Comparison of ENCODE assay signal across 12 cellular contexts in the genomic region with DNA sequence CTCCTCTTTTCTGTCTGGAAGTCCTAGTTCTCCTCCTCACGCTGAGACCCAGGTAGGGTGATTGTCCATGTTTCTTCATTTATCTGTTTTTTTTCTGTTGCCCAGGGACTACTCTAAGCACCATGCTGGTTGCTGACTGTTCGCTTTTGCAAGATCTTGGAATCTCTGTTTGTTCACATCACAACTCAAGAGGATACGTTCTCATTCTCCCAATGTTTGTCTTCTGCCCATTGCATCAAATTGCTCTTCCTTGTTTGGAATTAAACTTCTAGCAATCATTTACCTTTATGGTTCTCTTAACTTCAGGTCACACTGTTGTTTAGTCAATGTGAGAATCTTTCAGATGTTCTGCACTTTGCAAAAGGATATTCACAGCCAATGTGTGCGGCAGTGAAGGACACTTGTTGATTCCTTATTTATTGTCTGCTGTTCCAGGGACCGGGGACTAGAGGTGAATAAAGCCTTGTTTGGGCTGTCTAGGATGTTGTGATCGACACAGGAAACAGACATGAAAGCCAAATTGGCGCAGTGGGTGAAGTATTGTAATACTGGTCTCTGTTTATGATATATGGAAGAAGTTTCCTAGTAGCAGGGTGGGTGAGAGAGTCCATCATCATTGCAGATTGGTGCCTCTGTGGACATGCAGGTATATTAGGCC. TPM values are rescaled to one million over a fixed set of nuclear protein-coding genes. Genes with fewer than 3 reads are reported as not detected.
DNase-seq lines count a peak whose midpoint lies in the region; ATAC-seq and TF ChIP-seq lines count a peak whose summit lies in the region.
"Had no signal": no experiment of that assay in that cellular context is flagged by ENCODE, and none has a peak within 500 bp of the region (broad histone marks: within the 10 kb centered on the region; RNA-seq: fewer than 3 reads in every experiment).

No MANE protein-coding gene starts in this region.

- H3K4me1 ChIP-seq in OCI-LY7 (ENCODE audit: insufficient read depth, low read length, poor library complexity, severe bottlenecking) = peaks cover 72% of the 10 kb centered on the region
- H3K4me1 ChIP-seq in lung (ENCODE audit: control insufficient read depth in 2 of 2, insufficient read depth in 2 of 2, low read length in 2 of 2) = peaks cover 9 to 24% of the 10 kb centered on the region in 2 donors
- H3K4me1 ChIP-seq in testis = peaks cover 19% of the 10 kb centered on the region

- no peak overlapping the region for H3K4me3 Mint-ChIP-seq in activated CD8-positive, alpha-beta T cell treated with anti-CD3 and anti-CD28 coated beads, Interleukin-2, amount 10 ng/mL, durations not matched to agents 7 days and 5 days
- no peak overlapping the region for H3K4me3 Mint-ChIP-seq in activated CD8-positive, alpha-beta T cell treated with anti-CD3 and anti-CD28 coated beads for 36 hours

- H3K4me2 ChIP-seq in OCI-LY7 (ENCODE audit: low read length) = peak overlapping the region; percentile 40

- H3K27ac Mint-ChIP-seq in activated CD8-positive, alpha-beta T cell treated with anti-CD3 and anti-CD28 coated beads, Interleukin-2, amount 10 ng/mL, durations not matched to agents 7 days and 5 days = peak overlapping the region; percentile 69
- H3K27ac Mint-ChIP-seq in activated CD8-positive, alpha-beta T cell treated with anti-CD3 and anti-CD28 coated beads for 36 hours = no peak overlapping the region

- no peak overlapping the region for H2AFZ ChIP-seq in OCI-LY7 (ENCODE audit: low read length)

- ATAC-seq in activated CD8-positive, alpha-beta T cell treated with anti-CD3 and anti-CD28 coated beads, Interleukin-2, amount 10 ng/mL, durations not matched to agents 7 days and 5 days = peak; percentile 47
- no peak for ATAC-seq in activated CD8-positive, alpha-beta T cell treated with anti-CD3 and anti-CD28 coated beads for 36 hours
- ATAC-seq in lung (ENCODE audit: insufficient read depth, low FRiP score) (no peak), HG03469 (IDR thresholded peaks at IDR 0.05; ENCODE audit: unreplicated experiment) (no peak), HG03135 (IDR thresholded peaks at IDR 0.05; ENCODE audit: unreplicated experiment) (no peak)

- no peaks in the 10 kb centered on the region for H3K9me3 ChIP-seq in OCI-LY7 (ENCODE audit: low read length)
- no peaks in the 10 kb centered on the region for H3K9me3 ChIP-seq in lung (ENCODE audit: control insufficient read depth in 2 of 2, insufficient read depth in 1 of 2, low read length in 1 of 2)
- no peaks in the 10 kb centered on the region for H3K9me3 ChIP-seq in testis

- no peaks in the 10 kb centered on the region for H3K27me3 Mint-ChIP-seq in activated CD8-positive, alpha-beta T cell treated with anti-CD3 and anti-CD28 coated beads, Interleukin-2, amount 10 ng/mL, durations not matched to agents 7 days and 5 days (ENCODE audit: low read depth)
- H3K27me3 Mint-ChIP-seq in activated CD8-positive, alpha-beta T cell treated with anti-CD3 and anti-CD28 coated beads for 36 hours = no peaks in the 10 kb centered on the region

- BruUV-seq in OCI-LY7 (replicated peaks; lab: Mats Ljungman, UMichigan) = no TSS peak

- peaks cover 49% of the 10 kb centered on the region for H3K36me3 Mint-ChIP-seq in activated CD8-positive, alpha-beta T cell treated with anti-CD3 and anti-CD28 coated beads, Interleukin-2, amount 10 ng/mL, durations not matched to agents 7 days and 5 days (ENCODE audit: low read depth)
- H3K36me3 Mint-ChIP-seq in activated CD8-positive, alpha-beta T cell treated with anti-CD3 and anti-CD28 coated beads for 36 hours (ENCODE audit: low read depth) = peaks cover 2% of the 10 kb centered on the region

- H3K27ac ChIP-seq in OCI-LY7 (ENCODE audit: low read depth, low read length, poor library complexity, severe bottlenecking) (no peak overlapping the region), lung (ENCODE audit: low read depth in 1 of 2, low read length in 1 of 2) (peak overlapping the region; percentile 71 to 81), testis (peak overlapping the region; percentile 53 to 86)
- H3K27ac ChIP-seq: brain microvascular endothelial cell had no signal

- H3K4me3 ChIP-seq in OCI-LY7 (ENCODE audit: low read depth, low read length, poor library complexity, severe bottlenecking) = no peak overlapping the region
- no peak overlapping the region for H3K4me3 ChIP-seq in lung
- H3K4me3 ChIP-seq in testis = no peak overlapping the region

- intact Hi-C loops in activated CD8-positive, alpha-beta T cell treated with anti-CD3 and anti-CD28 coated beads for 36 hours (cut with micrococcal nuclease) = no loop called here
- intact Hi-C loops in OCI-LY7 (cut with micrococcal nuclease; ENCODE audit: unreplicated experiment) = no loop called here
- intact Hi-C loops in testis (cut with DNase I; ENCODE audit: low total_unique reads) = no loop called here

- no peaks in the 10 kb centered on the region for H3K36me3 ChIP-seq in OCI-LY7 (ENCODE audit: insufficient read depth, low read length)
- H3K36me3 ChIP-seq in lung (ENCODE audit: control insufficient read depth in 2 of 2, insufficient read depth in 2 of 2, low read length in 2 of 2) = peaks cover 0 to 4% of the 10 kb centered on the region in 2 donors
- H3K36me3 ChIP-seq in testis (ENCODE audit: low read depth, missing control alignments) = no peaks in the 10 kb centered on the region

- POLR2A ChIA-PET in activated CD8-positive, alpha-beta T cell treated with anti-CD3 and anti-CD28 coated beads, Interleukin-2, amount 10 ng/mL, durations not matched to agents 7 days and 5 days (lab: Charles Lee) = no interaction called here
- POLR2A ChIA-PET in activated CD8-positive, alpha-beta T cell treated with anti-CD3 and anti-CD28 coated beads for 36 hours (lab: Charles Lee) = interaction anchor here (0.6 kb wide), 1 partner anchor 63 kb away, joined by 3 read pairs; no protein-coding TSS in a partner anchor
- POLR2A ChIA-PET in OCI-LY7 (lab: Charles Lee) = interaction anchor here (0.5 to 2.4 kb wide), 6 partner anchors 8 to 441 kb away, joined by 3 to 8 read pairs (median 4); no protein-coding TSS in a partner anchor

- DNase-seq in activated CD8-positive, alpha-beta T cell treated with anti-CD3 and anti-CD28 coated beads, Interleukin-2, amount 10 ng/mL, durations not matched to agents 7 days and 5 days = no peak
- DNase-seq in activated CD8-positive, alpha-beta T cell treated with anti-CD3 and anti-CD28 coated beads for 36 hours = no peak
- no peak for DNase-seq in OCI-LY7 (ENCODE audit: low spot score)
- no peak for DNase-seq in lung (ENCODE audit: low spot score)
- DNase-seq in testis = no peak
- DNase-seq in NCI-H748 (lab: John Stamatoyannopoulos, UW; ENCODE audit: unreplicated experiment) = no peak
- DNase-seq: activated CD8-positive, alpha-beta memory T cell treated with anti-CD3 and anti-CD28 coated beads, Interleukin-2, amount 50 U/mL, for 4 hours; brain microvascular endothelial cell; islet precursor cell; NCI-H1436 had no signal

- 75% methylated on average over 7 of the region's 7 CpGs for WGBS in lung, 2 donors
- 91 to 95% methylated on average over 7 of the region's 7 CpGs for WGBS in testis, 2 donors

- H3K79me2 ChIP-seq in OCI-LY7 (ENCODE audit: insufficient read depth, low read depth, low read length) = no peaks in the 10 kb centered on the region

- no peaks in the 10 kb centered on the region for H4K20me1 ChIP-seq in OCI-LY7 (ENCODE audit: insufficient read depth, low read length)

- CTCF ChIA-PET in activated CD8-positive, alpha-beta T cell treated with anti-CD3 and anti-CD28 coated beads, Interleukin-2, amount 10 ng/mL, durations not matched to agents 7 days and 5 days (lab: Charles Lee) = no interaction called here
- CTCF ChIA-PET in activated CD8-positive, alpha-beta T cell treated with anti-CD3 and anti-CD28 coated beads for 36 hours (lab: Charles Lee) = no interaction called here
- CTCF ChIA-PET in OCI-LY7 (lab: Charles Lee; ENCODE audit: unreplicated experiment) = no interaction called here

- peaks cover 47% of the 10 kb centered on the region for H3K4me1 Mint-ChIP-seq in activated CD8-positive, alpha-beta T cell treated with anti-CD3 and anti-CD28 coated beads, Interleukin-2, amount 10 ng/mL, durations not matched to agents 7 days and 5 days (ENCODE audit: low read depth)
- peaks cover 32% of the 10 kb centered on the region for H3K4me1 Mint-ChIP-seq in activated CD8-positive, alpha-beta T cell treated with anti-CD3 and anti-CD28 coated beads for 36 hours (ENCODE audit: low read depth)

- no peak for TF ChIP-seq POLR2A in testis (IDR thresholded peaks at IDR 0.05)

- no peak for TF ChIP-seq CTCF in activated CD8-positive, alpha-beta T cell treated with anti-CD3 and anti-CD28 coated beads for 36 hours (IDR thresholded peaks at IDR 0.05)
- TF ChIP-seq CTCF in OCI-LY7 (conservative IDR thresholded peaks at IDR 0.05; ENCODE audit: low read length) (no peak), lung (IDR thresholded peaks at IDR 0.05; ENCODE audit: control extremely low read depth, extremely low read depth) (no peak), testis (IDR thresholded peaks at IDR 0.05) (no peak)

- no peaks in the 10 kb centered on the region for H3K9me2 ChIP-seq in OCI-LY7 (ENCODE audit: insufficient read depth, low read length)

- H3K27me3 ChIP-seq in lung (ENCODE audit: control insufficient read depth, insufficient read depth) (no peaks in the 10 kb centered on the region), testis (no peaks in the 10 kb centered on the region)
- H3K27me3 ChIP-seq: brain microvascular endothelial cell had no signal

- no peaks in the 10 kb centered on the region for H3K9me3 Mint-ChIP-seq in activated CD8-positive, alpha-beta T cell treated with anti-CD3 and anti-CD28 coated beads, Interleukin-2, amount 10 ng/mL, durations not matched to agents 7 days and 5 days (ENCODE audit: insufficient read depth)
- H3K9me3 Mint-ChIP-seq in activated CD8-positive, alpha-beta T cell treated with anti-CD3 and anti-CD28 coated beads for 36 hours = no peaks in the 10 kb centered on the region

RNA-seq across cellular contexts. Expression of gene LPP, which starts 24.5 kb away (rescaled TPM):
- total RNA-seq in activated CD8-positive, alpha-beta T cell treated with anti-CD3 and anti-CD28 coated beads, Interleukin-2, amount 10 ng/mL, durations not matched to agents 7 days and 5 days = 10 to 100 TPM; 51.3 to 58.9 TPM
- total RNA-seq in activated CD8-positive, alpha-beta T cell treated with anti-CD3 and anti-CD28 coated beads for 36 hours = 10 to 100 TPM; 16.4 to 22.6 TPM
- 7.4 and 10.9 TPM in 2 replicates for total RNA-seq in OCI-LY7 (2014; rRNA removed; shearing (Covaris generic))
- total RNA-seq in OCI-LY7 (2022) (102 and 119 TPM in 2 replicates), lung (100 to 1,000 TPM; 118 to 219 TPM), testis (100 to 1,000 TPM in 1 of 2 donors, 10 to 100 TPM in 1; 89.9 to 132 TPM)
- polyA plus RNA-seq in lung (10 to 100 TPM; 11.1 to 14.5 TPM), testis (ENCODE audit: insufficient read depth, low read depth, low replicate concordance) (135 TPM)
